In genomic region chr1:11893907-11894251, GRCh38 we compare ENCODE assay signal across 8 cellular contexts. TPM values are rescaled to one million over a fixed set of nuclear protein-coding genes. Genes with fewer than 3 reads are reported as not detected.
DNase-seq lines count a peak whose midpoint lies in the region; ATAC-seq and TF ChIP-seq lines count a peak whose summit lies in the region.

No MANE protein-coding gene starts in this region.

- H3K27me3 ChIP-seq in hepatocyte = peaks cover 5% of the 10 kb centered on the region

- H3K4me1 Mint-ChIP-seq in T-cell = peaks cover 0 to 6% (median 0%) of the 10 kb centered on the region in 3 donors

- H3K9me2 ChIP-seq in hepatocyte (replicated peaks; ENCODE audit: insufficient read depth) = no peaks in the 10 kb centered on the region

- H3K36me3 ChIP-seq in hepatocyte (replicated peaks; ENCODE audit: insufficient read depth, low read depth) = no peaks in the 10 kb centered on the region

- 0% methylated on average over 5 of the region's 5 CpGs for WGBS in hepatocyte (ENCODE audit: low lambda C conversion rate, missing lambda C conversion rate)

- no peak overlapping the region for H3K4me2 ChIP-seq in hepatocyte

- no peaks in the 10 kb centered on the region for H3K9me3 Mint-ChIP-seq in T-cell

- H3K4me3 ChIP-seq in hepatocyte = no peak overlapping the region

- H3K9me3 ChIP-seq in hepatocyte (ENCODE audit: low read depth) = no peaks in the 10 kb centered on the region

- ATAC-seq in T-cell (replicated peaks in 1 of 4) (peak; percentile 80 to 92 (median 82)), GM18861 (IDR thresholded peaks at IDR 0.05; ENCODE audit: unreplicated experiment) (no peak), HG03432 (IDR thresholded peaks at IDR 0.05; ENCODE audit: unreplicated experiment) (no peak)

- CTCF ChIA-PET in T-cell (lab: Charles Lee) = interaction anchor here (0.6 kb wide), 2 partner anchors 10 to 623 kb away, joined by 4 to 6 read pairs; no protein-coding TSS in a partner anchor

- H3K4me1 ChIP-seq in hepatocyte (ENCODE audit: insufficient read depth) = no peaks in the 10 kb centered on the region

- no peak overlapping the region for H2AFZ ChIP-seq in hepatocyte

- H3K27ac Mint-ChIP-seq in T-cell = no peak overlapping the region

- TF ChIP-seq CTCF in hepatocyte (IDR thresholded peaks at IDR 0.05; ENCODE audit: poor library complexity) = peak; percentile 85

- H3K27ac ChIP-seq in hepatocyte = no peak overlapping the region

- peak; percentile 53 for DNase-seq in GDM1 (lab: John Stamatoyannopoulos, UW)
- DNase-seq in LoVo (ENCODE audit: low spot score) = peak; percentile 60
- DNase-seq in T-cell = peak; percentile 20 to 72 (median 54)
- DNase-seq in amniotic epithelial cell (ENCODE audit: low read depth) = peak; percentile 22
- DNase-seq in hepatocyte (ENCODE audit: low spot score) = peak; percentile 79
- peak; percentile 79 for DNase-seq in stimulated activated CD4-positive, alpha-beta T cell treated with anti-CD3 and anti-CD28 coated beads, Interleukin-15, amount 100 ng/mL, for 24 hours

- POLR2A ChIA-PET in T-cell (lab: Charles Lee) = no interaction called here

- no peaks in the 10 kb centered on the region for H4K20me1 ChIP-seq in hepatocyte (ENCODE audit: insufficient read depth, poor library complexity, severe bottlenecking)

- no peak overlapping the region for H3K4me3 Mint-ChIP-seq in T-cell

- no peaks in the 10 kb centered on the region for H3K79me2 ChIP-seq in hepatocyte

- H3K27me3 Mint-ChIP-seq in T-cell = peaks cover 25 to 55% of the 10 kb centered on the region in 2 donors

- H3K36me3 Mint-ChIP-seq in T-cell = no peaks in the 10 kb centered on the region

RNA-seq across cellular contexts. Expression of gene KIAA2013, which starts 32.3 kb away (rescaled TPM):
- total RNA-seq in T-cell (10 to 100 TPM; 15.9 to 40.0 (median 35.4) TPM), hepatocyte (63.6 and 73.1 TPM in 2 replicates)
- polyA plus RNA-seq in hepatocyte = 85.1 and 85.5 TPM in 2 replicates

RNA-seq across cellular contexts. Expression of gene NPPB, which starts 35.1 kb away (rescaled TPM):
- total RNA-seq in T-cell (not detected), hepatocyte (1.6 and 3.9 TPM in 2 replicates)
- polyA plus RNA-seq in hepatocyte = 4.3 and 6.7 TPM in 2 replicates

RNA-seq across cellular contexts. Expression of gene PLOD1, which starts 40.6 kb away (rescaled TPM):
- total RNA-seq in T-cell = 1 to 10 TPM; 2.6 to 6.9 (median 4.6) TPM
- total RNA-seq in hepatocyte = 153 and 184 TPM in 2 replicates
- 195 and 200 TPM in 2 replicates for polyA plus RNA-seq in hepatocyte

RNA-seq across cellular contexts. Expression of gene NPPA, which starts 46.3 kb away (rescaled TPM):
- total RNA-seq in T-cell (not detected), hepatocyte (not detected in 2 replicates)
- 0.22 and 1.1 TPM in 2 replicates for polyA plus RNA-seq in hepatocyte

Comparison
In these comparisons a context has a peak if more than half of its experiments do, and no peak if none do; other contexts are left out.
1. DNase-seq: peak in every context shown above with its lines; median percentile 79 in hepatocyte; 79 in stimulated activated CD4-positive, alpha-beta T cell treated with anti-CD3 and anti-CD28 coated beads, Interleukin-15, amount 100 ng/mL, for 24 hours; 60 in LoVo; 54 in T-cell; 53 in GDM1; 22 in amniotic epithelial cell.
2. ATAC-seq: peak in T-cell (4 of 4); none in GM18861 (single experiment) and HG03432 (single experiment).
3. RNA of gene PLOD1, which starts 40.6 kb away (total RNA-seq): 153 to 184 TPM in hepatocyte; 2.6 to 6.9 TPM in T-cell; every median in the first group is over 10 times any median in the second.